21 cellular contexts compared by ENCODE assay signal in genomic region chr2:82487354-82487753, GRCh38.
DNase-seq lines count a peak whose midpoint lies in the region; ATAC-seq, FAIRE-seq and TF ChIP-seq lines count a peak whose summit lies in the region.
"Had no signal": no experiment of that assay in that cellular context is flagged by ENCODE, and none has a peak within 500 bp of the region (broad histone marks: within the 10 kb centered on the region; RNA-seq: fewer than 3 reads in every experiment).

No MANE protein-coding gene starts in this region.

- no peaks in the 10 kb centered on the region for H3K36me3 Mint-ChIP-seq in stimulated activated memory B cell treated with anti-CD40 and anti-IgM and Interleukin-4, amounts not matched to agents 10 μg/mL and 1 μg/mL and 100 μg/mL, for 72 hours
- H3K36me3 Mint-ChIP-seq: CD8-positive, alpha-beta T cell had no signal

- no peaks in the 10 kb centered on the region for H3K4me1 Mint-ChIP-seq in stimulated activated memory B cell treated with anti-CD40 and anti-IgM and Interleukin-4, amounts not matched to agents 10 μg/mL and 1 μg/mL and 100 μg/mL, for 72 hours
- H3K4me1 Mint-ChIP-seq: B cell had no signal

- H3K27ac Mint-ChIP-seq in stimulated activated memory B cell treated with anti-CD40 and anti-IgM and Interleukin-4, amounts not matched to agents 10 μg/mL and 1 μg/mL and 100 μg/mL, for 72 hours: no peak overlapping the region
- H3K27ac Mint-ChIP-seq: B cell; CD4-positive, alpha-beta T cell; CD8-positive, alpha-beta T cell had no signal

- FAIRE-seq in urothelium cell line (lab: Jason Lieb, UNC): peak; percentile 9
- FAIRE-seq: A549, D721Med, G401.6, GM12891, GM18507 had no signal

- DNase-seq in LNCaP clone FGC (ENCODE audit: low read depth) (peak; percentile 66), urothelium cell line (ENCODE audit: low spot score) (no peak)
- DNase-seq: AML-193; Caco-2; Calu3; CD4-positive, alpha-beta T cell; CD8-positive, alpha-beta T cell; DMS79 treated with DMSO at 0.1 percent for 48 hours; GF-D8 had no signal

- H3K4me3 Mint-ChIP-seq in stimulated activated memory B cell treated with anti-CD40 and anti-IgM and Interleukin-4, amounts not matched to agents 10 μg/mL and 1 μg/mL and 100 μg/mL, for 72 hours: no peak overlapping the region
- H3K4me3 Mint-ChIP-seq: B cell; CD4-positive, alpha-beta T cell; CD8-positive, alpha-beta T cell had no signal

- H3K27ac ChIP-seq in VCaP: peak overlapping the region; percentile 60
- H3K27ac ChIP-seq: A549; BLaER1 treated with 17β-estradiol and CSF1 and Interleukin-3, amounts not matched to agents 10 nM and 100 nM; C4-2B had no signal

- H3K27me3 Mint-ChIP-seq in stimulated activated memory B cell treated with anti-CD40 and anti-IgM and Interleukin-4, amounts not matched to agents 10 μg/mL and 1 μg/mL and 100 μg/mL, for 72 hours: no peaks in the 10 kb centered on the region
- H3K27me3 Mint-ChIP-seq: B cell; CD4-positive, alpha-beta T cell had no signal

- no peak overlapping the region for H3K4me3 ChIP-seq in LNCaP clone FGC (ENCODE audit: low read depth, low read length)
- H3K4me3 ChIP-seq: A549; BLaER1 treated with 17β-estradiol and CSF1 and Interleukin-3, amounts not matched to agents 10 nM and 100 nM had no signal

- TF ChIP-seq CTCF in LNCaP clone FGC (IDR thresholded peaks at IDR 0.05; ENCODE audit: control insufficient read depth, extremely low read depth, insufficient read depth) (no peak), VCaP (conservative IDR thresholded peaks at IDR 0.05) (no peak)

- no peak for ATAC-seq in esophagus mucosa
- no peak for ATAC-seq in GM19455 (IDR thresholded peaks at IDR 0.05; ENCODE audit: unreplicated experiment)
- ATAC-seq in stimulated activated memory B cell treated with anti-CD40 and anti-IgM and Interleukin-4, amounts not matched to agents 10 μg/mL and 1 μg/mL and 100 μg/mL, for 72 hours: no peak
- ATAC-seq: A549; CD8-positive, alpha-beta T cell had no signal

- peaks cover 6% of the 10 kb centered on the region for H3K9me3 Mint-ChIP-seq in stimulated activated memory B cell treated with anti-CD40 and anti-IgM and Interleukin-4, amounts not matched to agents 10 μg/mL and 1 μg/mL and 100 μg/mL, for 72 hours
